In the genomic region with DNA sequence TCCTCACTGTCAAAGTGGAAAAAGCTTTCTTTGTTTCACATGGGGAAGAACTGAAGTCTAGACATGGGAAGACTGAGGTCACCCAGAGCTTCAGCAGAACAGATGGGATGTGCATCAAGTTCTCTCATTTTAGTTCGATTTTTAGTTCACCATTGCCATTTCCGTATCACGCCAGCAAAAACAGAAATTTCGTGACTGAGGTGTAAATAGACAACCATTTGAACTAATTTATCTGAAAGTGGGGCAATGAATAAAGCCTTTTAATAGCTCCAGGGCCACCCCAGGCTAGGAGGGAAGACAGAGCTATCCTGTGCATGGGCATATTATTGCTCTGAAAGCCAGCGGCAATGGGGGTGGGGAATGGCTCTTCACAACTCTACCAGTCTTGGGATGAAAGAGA, we compare ENCODE assay signal across 22 cellular contexts.
DNase-seq lines count a peak whose midpoint lies in the region; ATAC-seq, FAIRE-seq and TF ChIP-seq lines count a peak whose summit lies in the region.
"Had no signal": no experiment of that assay in that cellular context is flagged by ENCODE, and none has a peak within 500 bp of the region (broad histone marks: within the 10 kb centered on the region; RNA-seq: fewer than 3 reads in every experiment).

No MANE protein-coding gene starts in this region.

- H3K4me3 ChIP-seq in BLaER1 (no peak overlapping the region), HEK293 (ENCODE audit: low read depth, low read length) (no peak overlapping the region), bronchial epithelial cell (ENCODE audit: low read depth, low read length) (no peak overlapping the region), neural cell (ENCODE audit: low read length) (peak overlapping the region; percentile 38), dorsolateral prefrontal cortex (no peak overlapping the region)
- H3K4me3 ChIP-seq: A549, HAP-1 had no signal

- no peak overlapping the region for H2AFZ ChIP-seq in neural cell (ENCODE audit: low read depth, low read length)

- H3K9me3 ChIP-seq in BLaER1 (no peaks in the 10 kb centered on the region), HEK293 (ENCODE audit: control insufficient read depth, insufficient read depth, low read depth, low read length) (no peaks in the 10 kb centered on the region), neural cell (ENCODE audit: low read length) (no peaks in the 10 kb centered on the region)
- H3K9me3 ChIP-seq: A549, BE2C, Caco-2, HAP-1 had no signal

- TF ChIP-seq RAD21 in neural cell (conservative IDR thresholded peaks at IDR 0.05), result no peak

- POLR2A ChIA-PET in HEK293 (lab: Yijun Ruan, JAX), result no interaction called here

- FAIRE-seq in bronchial epithelial cell (lab: Jason Lieb, UNC), result peak; percentile 83
- FAIRE-seq: A549, G401.6, GM12892, H54 had no signal

- no peaks in the 10 kb centered on the region for H3K36me3 ChIP-seq in BLaER1
- H3K36me3 ChIP-seq in HEK293 (ENCODE audit: control insufficient read depth in 2 of 2, insufficient read depth in 1 of 2, low read length in 2 of 2), result no peaks in the 10 kb centered on the region
- no peaks in the 10 kb centered on the region for H3K36me3 ChIP-seq in bronchial epithelial cell (ENCODE audit: control insufficient read depth, insufficient read depth, low read length)
- no peaks in the 10 kb centered on the region for H3K36me3 ChIP-seq in neural cell (ENCODE audit: insufficient read depth, low read length)
- H3K36me3 ChIP-seq: BE2C, HAP-1 had no signal

- H3K27me3 ChIP-seq in BLaER1, result no peaks in the 10 kb centered on the region
- H3K27me3 ChIP-seq in bronchial epithelial cell (ENCODE audit: control insufficient read depth, insufficient read depth, low read length), result no peaks in the 10 kb centered on the region
- H3K27me3 ChIP-seq in neural cell (ENCODE audit: insufficient read depth, low read depth, low read length), result no peaks in the 10 kb centered on the region
- H3K27me3 ChIP-seq in dorsolateral prefrontal cortex, result peaks cover 0 to 7% (median 0%) of the 10 kb centered on the region in 45 donors
- H3K27me3 ChIP-seq: BE2C had no signal

- H3F3A ChIP-seq in neural cell (ENCODE audit: insufficient read depth, low read length, poor library complexity, severe bottlenecking), result peaks cover 8% of the 10 kb centered on the region

- no peaks in the 10 kb centered on the region for H3K9me2 ChIP-seq in neural cell (ENCODE audit: insufficient read depth, low read length)

- TF ChIP-seq EP300 in neural cell (conservative IDR thresholded peaks at IDR 0.05; ENCODE audit: poor library complexity, severe bottlenecking), result no peak

- H3K9ac ChIP-seq in BLaER1 (no peak overlapping the region), neural cell (ENCODE audit: low read length) (peak overlapping the region; percentile 23)

- H3K4me1 ChIP-seq in BLaER1, result peaks cover 19% of the 10 kb centered on the region
- H3K4me1 ChIP-seq in HEK293 (ENCODE audit: control insufficient read depth, insufficient read depth, low read length), result peaks cover 8% of the 10 kb centered on the region
- H3K4me1 ChIP-seq: A549, Caco-2, HAP-1 had no signal

- no peaks in the 10 kb centered on the region for H3K79me2 ChIP-seq in neural cell (replicated peaks; ENCODE audit: insufficient read depth, low read length)

- intact Hi-C loops in dorsolateral prefrontal cortex (cut with DNase I), result no loop called here

- no peaks in the 10 kb centered on the region for H4K20me1 ChIP-seq in BLaER1
- H4K20me1 ChIP-seq in neural cell (ENCODE audit: insufficient read depth), result no peaks in the 10 kb centered on the region

- H3K27ac ChIP-seq in BLaER1 (no peak overlapping the region), HEK293 (ENCODE audit: extremely low read depth, low read depth, low read length) (peak overlapping the region; percentile 21; the same call in 1 of the 2 replicates), neural cell (ENCODE audit: low read length) (peak overlapping the region; percentile 69), dorsolateral prefrontal cortex (no peak overlapping the region)
- H3K27ac ChIP-seq: A549, C4-2B had no signal

- no peak for ATAC-seq in HG03175 (IDR thresholded peaks at IDR 0.05; ENCODE audit: unreplicated experiment)
- ATAC-seq in HG02973 (IDR thresholded peaks at IDR 0.05; ENCODE audit: unreplicated experiment), result no peak
- ATAC-seq: A549; CD8-positive, alpha-beta T cell had no signal

- DNase-seq in bronchial epithelial cell (ENCODE audit: low read depth), result no peak
- DNase-seq in dorsolateral prefrontal cortex, result no peak
- DNase-seq: 8988T; ACHN; AML-193; Caco-2; CD4-positive, CD25-positive, alpha-beta regulatory T cell; CD8-positive, alpha-beta T cell; DND-41; GOT3 had no signal

- TF ChIP-seq CTCF in HEK293 (tag by site-specific recombination; IDR thresholded peaks at IDR 0.05) (no peak), bronchial epithelial cell (IDR thresholded peaks at IDR 0.05; ENCODE audit: insufficient read depth, low read length, severe bottlenecking) (no peak), neural cell (IDR thresholded peaks at IDR 0.05; ENCODE audit: poor library complexity, severe bottlenecking) (no peak), dorsolateral prefrontal cortex (IDR thresholded peaks at IDR 0.05 in 54 of 56, conservative IDR thresholded peaks at IDR 0.05 in 2 of 56; ENCODE audit: low read depth in 1 of 56, partially characterized antibody in 56 of 56) (no peak)

- CTCF ChIA-PET in HEK293 (lab: Yijun Ruan, JAX), result interaction anchor here (0.7 kb wide), 1 partner anchor 539 kb away, joined by 4 read pairs; no protein-coding TSS in a partner anchor

- H3K4me2 ChIP-seq in BLaER1 (peak overlapping the region; percentile 48), neural cell (ENCODE audit: low read length) (no peak overlapping the region)
- H3K4me2 ChIP-seq: A549 had no signal

TF ChIP-seq in HEK293, 187 proteins besides CTCF, POLR2A, EP300 and RAD21:
- no peak for TF ChIP-seq ZNF843 (tag by site-specific recombination; IDR thresholded peaks at IDR 0.05)
- TF ChIP-seq, protein P1, sequence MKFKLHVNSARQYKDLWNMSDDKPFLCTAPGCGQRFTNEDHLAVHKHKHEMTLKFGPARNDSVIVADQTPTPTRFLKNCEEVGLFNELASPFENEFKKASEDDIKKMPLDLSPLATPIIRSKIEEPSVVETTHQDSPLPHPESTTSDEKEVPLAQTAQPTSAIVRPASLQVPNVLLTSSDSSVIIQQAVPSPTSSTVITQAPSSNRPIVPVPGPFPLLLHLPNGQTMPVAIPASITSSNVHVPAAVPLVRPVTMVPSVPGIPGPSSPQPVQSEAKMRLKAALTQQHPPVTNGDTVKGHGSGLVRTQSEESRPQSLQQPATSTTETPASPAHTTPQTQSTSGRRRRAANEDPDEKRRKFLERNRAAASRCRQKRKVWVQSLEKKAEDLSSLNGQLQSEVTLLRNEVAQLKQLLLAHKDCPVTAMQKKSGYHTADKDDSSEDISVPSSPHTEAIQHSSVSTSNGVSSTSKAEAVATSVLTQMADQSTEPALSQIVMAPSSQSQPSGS (tag by site-specific recombination; IDR thresholded peaks at IDR 0.05; ENCODE audit: low read depth), result no peak
- TF ChIP-seq ZBTB48 (tag by site-specific recombination; IDR thresholded peaks at IDR 0.05), result no peak

TF ChIP-seq in neural cell, 6 proteins besides CTCF, POLR2A, EP300 and RAD21:
- no peak for TF ChIP-seq POLR2AphosphoS5 (IDR thresholded peaks at IDR 0.05)
- TF ChIP-seq EZH2 (IDR thresholded peaks at IDR 0.05; ENCODE audit: borderline replicate concordance, insufficient read depth, low read length, poor library complexity, severe bottlenecking), result no peak
- TF ChIP-seq MXI1 (conservative IDR thresholded peaks at IDR 0.05; ENCODE audit: poor library complexity, severe bottlenecking), result no peak
- TF ChIP-seq, protein P2, sequence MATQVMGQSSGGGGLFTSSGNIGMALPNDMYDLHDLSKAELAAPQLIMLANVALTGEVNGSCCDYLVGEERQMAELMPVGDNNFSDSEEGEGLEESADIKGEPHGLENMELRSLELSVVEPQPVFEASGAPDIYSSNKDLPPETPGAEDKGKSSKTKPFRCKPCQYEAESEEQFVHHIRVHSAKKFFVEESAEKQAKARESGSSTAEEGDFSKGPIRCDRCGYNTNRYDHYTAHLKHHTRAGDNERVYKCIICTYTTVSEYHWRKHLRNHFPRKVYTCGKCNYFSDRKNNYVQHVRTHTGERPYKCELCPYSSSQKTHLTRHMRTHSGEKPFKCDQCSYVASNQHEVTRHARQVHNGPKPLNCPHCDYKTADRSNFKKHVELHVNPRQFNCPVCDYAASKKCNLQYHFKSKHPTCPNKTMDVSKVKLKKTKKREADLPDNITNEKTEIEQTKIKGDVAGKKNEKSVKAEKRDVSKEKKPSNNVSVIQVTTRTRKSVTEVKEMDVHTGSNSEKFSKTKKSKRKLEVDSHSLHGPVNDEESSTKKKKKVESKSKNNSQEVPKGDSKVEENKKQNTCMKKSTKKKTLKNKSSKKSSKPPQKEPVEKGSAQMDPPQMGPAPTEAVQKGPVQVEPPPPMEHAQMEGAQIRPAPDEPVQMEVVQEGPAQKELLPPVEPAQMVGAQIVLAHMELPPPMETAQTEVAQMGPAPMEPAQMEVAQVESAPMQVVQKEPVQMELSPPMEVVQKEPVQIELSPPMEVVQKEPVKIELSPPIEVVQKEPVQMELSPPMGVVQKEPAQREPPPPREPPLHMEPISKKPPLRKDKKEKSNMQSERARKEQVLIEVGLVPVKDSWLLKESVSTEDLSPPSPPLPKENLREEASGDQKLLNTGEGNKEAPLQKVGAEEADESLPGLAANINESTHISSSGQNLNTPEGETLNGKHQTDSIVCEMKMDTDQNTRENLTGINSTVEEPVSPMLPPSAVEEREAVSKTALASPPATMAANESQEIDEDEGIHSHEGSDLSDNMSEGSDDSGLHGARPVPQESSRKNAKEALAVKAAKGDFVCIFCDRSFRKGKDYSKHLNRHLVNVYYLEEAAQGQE (IDR thresholded peaks at IDR 0.05; ENCODE audit: borderline replicate concordance), result no peak
- no peak for TF ChIP-seq TAF1 (IDR thresholded peaks at IDR 0.05; ENCODE audit: low read depth)

Comparison
In these comparisons a context has a peak if more than half of its experiments do, and no peak if none do; other contexts are left out.
1. H3K27ac ChIP-seq: peak in HEK293 (single experiment) and neural cell (single experiment); none in BLaER1 (single experiment) and dorsolateral prefrontal cortex (0 of 59).